20 cellular contexts compared by ENCODE assay signal in genomic region chr16:48165961-48166578, GRCh38. TPM values are rescaled to one million over a fixed set of nuclear protein-coding genes. Genes with fewer than 3 reads are reported as not detected.
DNase-seq lines count a peak whose midpoint lies in the region; ATAC-seq and TF ChIP-seq lines count a peak whose summit lies in the region.
"Had no signal": no experiment of that assay in that cellular context is flagged by ENCODE, and none has a peak within 500 bp of the region (broad histone marks: within the 10 kb centered on the region; RNA-seq: fewer than 3 reads in every experiment).

No MANE protein-coding gene starts in this region.

- H3K27me3 ChIP-seq in PC-3 (ENCODE audit: low read length) (no peaks in the 10 kb centered on the region), vagina (no peaks in the 10 kb centered on the region)
- H3K27me3 ChIP-seq: upper lobe of right lung had no signal

- H3K9me2 ChIP-seq in PC-3 (replicated peaks; ENCODE audit: low read length): no peaks in the 10 kb centered on the region
- H3K9me2 ChIP-seq: SK-N-SH had no signal

- H3K27ac ChIP-seq in PC-3 (ENCODE audit: low read length): no peak overlapping the region
- no peak overlapping the region for H3K27ac ChIP-seq in vagina

- H3K4me2 ChIP-seq in PC-3 (ENCODE audit: low read length): peak overlapping the region; percentile 73; the same call in 1 of the 2 replicates
- H3K4me2 ChIP-seq: SK-N-SH had no signal

- H3K4me1 ChIP-seq in PC-3 (ENCODE audit: insufficient read depth, low read length): peaks cover 13% of the 10 kb centered on the region
- peaks cover 4% of the 10 kb centered on the region for H3K4me1 ChIP-seq in vagina

- H3K27ac Mint-ChIP-seq in activated naive CD8-positive, alpha-beta T cell treated with anti-CD3 and anti-CD28 coated beads for 36 hours: no peak overlapping the region

- no peaks in the 10 kb centered on the region for H3K79me2 ChIP-seq in PC-3 (ENCODE audit: low read length)

- intact Hi-C loops in PC-3 (cut with micrococcal nuclease): loop anchor here (2.0 to 10.0 kb wide), 5 partner anchors 401 to 1219 kb away; no protein-coding TSS in a partner anchor
- intact Hi-C loops in posterior vena cava (cut with DNase I): loop anchor here in 1 of 2 donors (10.0 kb wide), 1 partner anchor 1131 kb away; no protein-coding TSS in a partner anchor
- intact Hi-C loops in vagina (cut with DNase I): loop anchor here (10.0 kb wide), 1 partner anchor 1131 kb away; no protein-coding TSS in a partner anchor

- H3K9me3 ChIP-seq in PC-3 (ENCODE audit: low read length) (no peaks in the 10 kb centered on the region), vagina (no peaks in the 10 kb centered on the region)
- H3K9me3 ChIP-seq: SK-N-SH, upper lobe of right lung had no signal

- no peak overlapping the region for H3K4me3 Mint-ChIP-seq in activated naive CD8-positive, alpha-beta T cell treated with anti-CD3 and anti-CD28 coated beads for 36 hours

- no peaks in the 10 kb centered on the region for H3K4me1 Mint-ChIP-seq in activated naive CD8-positive, alpha-beta T cell treated with anti-CD3 and anti-CD28 coated beads for 36 hours

- H3K27me3 Mint-ChIP-seq in activated naive CD8-positive, alpha-beta T cell treated with anti-CD3 and anti-CD28 coated beads for 36 hours: peaks cover 18% of the 10 kb centered on the region

- no peaks in the 10 kb centered on the region for H3K36me3 ChIP-seq in PC-3 (ENCODE audit: low read depth, low read length)
- no peaks in the 10 kb centered on the region for H3K36me3 ChIP-seq in vagina
- H3K36me3 ChIP-seq: upper lobe of right lung had no signal

- peak overlapping the region; percentile 83; the same call in 1 of the 2 replicates for H2AFZ ChIP-seq in PC-3 (ENCODE audit: low read length)

- POLR2A ChIA-PET in PC-3 (lab: Charles Lee; ENCODE audit: unreplicated experiment): no interaction called here

- no peak for TF ChIP-seq POLR2A in vagina (IDR thresholded peaks at IDR 0.05)

- TF ChIP-seq CTCF in PC-3 (conservative IDR thresholded peaks at IDR 0.05; ENCODE audit: low read depth, low read length): no peak
- no peak for TF ChIP-seq CTCF in epithelial cell of esophagus (IDR thresholded peaks at IDR 0.05; ENCODE audit: insufficient read depth, low read depth, low read length, missing control alignments)
- no peak for TF ChIP-seq CTCF in vagina (IDR thresholded peaks at IDR 0.05)

- H3K9me3 Mint-ChIP-seq in activated naive CD8-positive, alpha-beta T cell treated with anti-CD3 and anti-CD28 coated beads for 36 hours: no peaks in the 10 kb centered on the region

- no peaks in the 10 kb centered on the region for H3K36me3 Mint-ChIP-seq in activated naive CD8-positive, alpha-beta T cell treated with anti-CD3 and anti-CD28 coated beads for 36 hours

- BruUV-seq in PC-3 (replicated peaks; lab: Mats Ljungman, UMichigan): no TSS peak

- H3F3A ChIP-seq in PC-3 (ENCODE audit: low read length, unreplicated experiment): no peaks in the 10 kb centered on the region

- CTCF ChIA-PET in PC-3 (lab: Charles Lee): interaction anchor here (0.7 to 1.9 kb wide), 2 partner anchors 152 to 1024 kb away, joined by 3 to 6 read pairs; no protein-coding TSS in a partner anchor

- H3K4me3 ChIP-seq in PC-3 (ENCODE audit: low read length): no peak overlapping the region
- H3K4me3 ChIP-seq in epithelial cell of esophagus (ENCODE audit: low read length): no peak overlapping the region
- H3K4me3 ChIP-seq in vagina: no peak overlapping the region
- H3K4me3 ChIP-seq: upper lobe of right lung had no signal

- 0 out of 2 replicates have a peak overlapping the region, but pooled peaks have one; percentile 37 for H3K9ac ChIP-seq in PC-3 (ENCODE audit: low read length)
- H3K9ac ChIP-seq: SK-N-SH had no signal

- peak; percentile 29; the same call in 1 of the 2 replicates for ATAC-seq in PC-3

- no peaks in the 10 kb centered on the region for H4K20me1 ChIP-seq in PC-3 (ENCODE audit: low read length)

- DNase-seq in NCI-H2196 (lab: John Stamatoyannopoulos, UW; ENCODE audit: unreplicated experiment) (peak; percentile 4), NCI-H2196 treated with DMSO at 0.1 percent for 48 hours (lab: John Stamatoyannopoulos, UW; ENCODE audit: unreplicated experiment) (no peak), PC-3 (peak; percentile 56), epithelial cell of esophagus (ENCODE audit: low read depth) (peak; percentile 52), posterior vena cava (ENCODE audit: low spot score) (peak; percentile 4), vagina (ENCODE audit: extremely low spot score in 2 of 2) (no peak), UCSD-AML1 (lab: John Stamatoyannopoulos, UW; ENCODE audit: unreplicated experiment) (no peak)
- DNase-seq in activated naive CD8-positive, alpha-beta T cell treated with anti-CD3 and anti-CD28 coated beads for 36 hours: no peak
- DNase-seq: ACHN; activated CD4-positive, alpha-beta T cell treated with anti-CD3 and anti-CD28 coated beads for 1 hour; activated T-cell treated with anti-CD3 and anti-CD28 coated beads, Interleukin-2, amount 50 U/mL, for 48 hours; anterior cingulate cortex; DMS153; hippocampal formation; NCI-H1048; NCI-H774; occipital lobe; SK-N-SH; stimulated activated CD4-positive, alpha-beta T cell treated with anti-CD3 and anti-CD28 coated beads, Interleukin-15, amount 100 ng/mL, for 24 hours; upper lobe of right lung had no signal

RNA-seq across cellular contexts. Expression of gene ABCC12, which starts 10.3 kb away (rescaled TPM):
- not detected in 2 replicates for total RNA-seq in PC-3 (2014; rRNA removed)
- total RNA-seq in posterior vena cava: not detected
- not detected for total RNA-seq in vagina
- total RNA-seq in activated naive CD8-positive, alpha-beta T cell treated with anti-CD3 and anti-CD28 coated beads for 36 hours: not detected
- total RNA-seq: upper lobe of right lung had no signal

Comparison
In these comparisons a context has a peak if more than half of its experiments do, and no peak if none do; other contexts are left out.
1. DNase-seq: peak in NCI-H2196 (single experiment), PC-3 (single experiment), epithelial cell of esophagus (single experiment) and posterior vena cava (single experiment); none in NCI-H2196 treated with DMSO at 0.1 percent for 48 hours (single experiment), vagina (0 of 2), UCSD-AML1 (single experiment) and activated naive CD8-positive, alpha-beta T cell treated with anti-CD3 and anti-CD28 coated beads for 36 hours (single experiment).